In the genomic region with DNA sequence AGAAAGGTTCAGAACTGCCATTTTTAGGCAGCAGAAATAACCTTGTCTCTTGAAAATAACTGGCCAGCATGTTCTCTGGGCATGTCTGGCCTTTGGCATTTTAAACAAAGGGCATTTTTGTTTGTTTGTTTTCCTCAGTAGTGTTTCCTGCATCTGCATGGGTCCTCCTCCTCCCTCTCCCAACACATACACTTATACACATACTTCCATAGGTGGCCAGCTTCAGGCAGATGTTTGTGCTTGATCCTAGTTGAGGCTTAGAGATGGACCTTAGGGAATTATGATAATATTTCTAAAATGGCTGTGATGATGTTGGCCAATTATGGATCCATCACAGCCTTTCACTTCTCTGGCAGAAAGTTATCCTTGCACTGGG, we compare ENCODE assay signal across 27 cellular contexts. TPM values are rescaled to one million over a fixed set of nuclear protein-coding genes. Genes with fewer than 3 reads are reported as not detected.
"Had no signal": no experiment of that assay in that cellular context is flagged by ENCODE, and none has a peak within 500 bp of the region (broad histone marks: within the 10 kb centered on the region; RNA-seq: fewer than 3 reads in every experiment).

No MANE protein-coding gene starts in this region.

- FAIRE-seq: astrocyte had no signal

- H3K4me3 Mint-ChIP-seq: activated CD8-positive, alpha-beta T cell treated with anti-CD3 and anti-CD28 coated beads for 36 hours; activated naive CD4-positive, alpha-beta T cell treated with anti-CD3 and anti-CD28 coated beads for 36 hours; activated naive CD8-positive, alpha-beta T cell; activated T-helper 17 cell treated with anti-CD3 and anti-CD28 coated beads, Interleukin-2, amount 50 U/mL, for 72 hours had no signal

- H3K9me3 Mint-ChIP-seq: activated CD8-positive, alpha-beta T cell treated with anti-CD3 and anti-CD28 coated beads for 36 hours; activated naive CD4-positive, alpha-beta T cell treated with anti-CD3 and anti-CD28 coated beads for 36 hours; activated T-helper 17 cell treated with anti-CD3 and anti-CD28 coated beads, Interleukin-2, amount 50 U/mL, for 72 hours; T-cell had no signal

- H3K4me3 ChIP-seq: SK-N-MC had no signal

- H3K27ac Mint-ChIP-seq: activated CD8-positive, alpha-beta T cell treated with anti-CD3 and anti-CD28 coated beads for 36 hours; activated naive CD4-positive, alpha-beta T cell treated with anti-CD3 and anti-CD28 coated beads for 36 hours; activated naive CD8-positive, alpha-beta T cell; activated T-helper 17 cell treated with anti-CD3 and anti-CD28 coated beads, Interleukin-2, amount 50 U/mL, for 72 hours; T-cell had no signal

- H3K36me3 Mint-ChIP-seq: brain, T-cell had no signal

- H3K4me1 Mint-ChIP-seq: activated T-helper 17 cell treated with anti-CD3 and anti-CD28 coated beads, Interleukin-2, amount 50 U/mL, for 72 hours had no signal

- DNase-seq: activated CD4-positive, alpha-beta T cell treated with anti-CD3 and anti-CD28 coated beads for 4 hours; activated CD8-positive, alpha-beta T cell treated with anti-CD3 and anti-CD28 coated beads for 36 hours; activated gamma-delta T cell; activated naive CD4-positive, alpha-beta T cell treated with anti-CD3 and anti-CD28 coated beads for 36 hours; activated T-cell treated with anti-CD3 and anti-CD28 coated beads for 4 hours; amygdala; MM.1S; NCI-H1105; NCI-H1436; NCI-H1694 treated with DMSO at 0.1 percent for 48 hours; NCI-H2029 treated with DMSO at 0.1 percent for 48 hours; NCI-H345; NCI-H510A; NCI-H69; NK-92 treated with Interleukin-12 subunit alpha and Interleukin-12 subunit beta, amount 100 ng/mL, for 24 hours; OCI-M1; RPMI8226; T-cell had no signal

- ATAC-seq: activated CD8-positive, alpha-beta T cell treated with anti-CD3 and anti-CD28 coated beads for 36 hours; activated T-helper 17 cell treated with anti-CD3 and anti-CD28 coated beads, Interleukin-2, amount 50 U/mL, for 72 hours; Panc1; Right ventricle myocardium inferior; T-cell had no signal

- H3K27ac ChIP-seq: SK-N-MC, VCaP had no signal

RNA-seq across cellular contexts. Expression of a gene that starts 7.2 kb away (rescaled TPM):
- total RNA-seq: activated CD8-positive, alpha-beta T cell treated with anti-CD3 and anti-CD28 coated beads for 36 hours; activated naive CD4-positive, alpha-beta T cell treated with anti-CD3 and anti-CD28 coated beads for 36 hours; activated T-helper 17 cell treated with anti-CD3 and anti-CD28 coated beads, Interleukin-2, amount 50 U/mL, for 72 hours; Right ventricle myocardium inferior; T-cell; T-helper 2 cell treated with Interferon-gamma antibody and Interleukin-4, amounts not matched to agents 100 ng/mL and 5 ng/mL, for 36 hours had no signal

RNA-seq across cellular contexts. Expression of a gene that starts 59.8 kb away (rescaled TPM):
- total RNA-seq: activated CD8-positive, alpha-beta T cell treated with anti-CD3 and anti-CD28 coated beads for 36 hours; activated naive CD4-positive, alpha-beta T cell treated with anti-CD3 and anti-CD28 coated beads for 36 hours; activated T-helper 17 cell treated with anti-CD3 and anti-CD28 coated beads, Interleukin-2, amount 50 U/mL, for 72 hours; T-helper 2 cell treated with Interferon-gamma antibody and Interleukin-4, amounts not matched to agents 100 ng/mL and 5 ng/mL, for 36 hours had no signal
